1 cellular context compared by ENCODE assay signal in genomic region chr12:111992464-111992863, GRCh38.
TF ChIP-seq lines count a peak whose summit lies in the region.

No MANE protein-coding gene starts in this region.

TF ChIP-seq in HepG2, 621 proteins besides CTCF, POLR2A, EP300 and RAD21:
- TF ChIP-seq BRF2 (CRISPR knock-in tag; IDR thresholded peaks at IDR 0.05) (no peak), ZNF879 (CRISPR knock-in tag; IDR thresholded peaks at IDR 0.05) (no peak), ZFP36 (IDR thresholded peaks at IDR 0.05; ENCODE audit: borderline replicate concordance, low read depth, low read length, partially characterized antibody) (no peak), SRF (IDR thresholded peaks at IDR 0.05; ENCODE audit: low read depth, low read length) (no peak), ZNF331 (CRISPR knock-in tag; IDR thresholded peaks at IDR 0.05) (no peak), FIP1L1 (IDR thresholded peaks at IDR 0.05; ENCODE audit: borderline replicate concordance, insufficient read depth, low read depth, low read length) (no peak), RCOR2 (CRISPR knock-in tag; IDR thresholded peaks at IDR 0.05) (no peak), SNAI1 (CRISPR knock-in tag; IDR thresholded peaks at IDR 0.05; ENCODE audit: borderline replicate concordance) (no peak)
- TF ChIP-seq, protein P1, sequence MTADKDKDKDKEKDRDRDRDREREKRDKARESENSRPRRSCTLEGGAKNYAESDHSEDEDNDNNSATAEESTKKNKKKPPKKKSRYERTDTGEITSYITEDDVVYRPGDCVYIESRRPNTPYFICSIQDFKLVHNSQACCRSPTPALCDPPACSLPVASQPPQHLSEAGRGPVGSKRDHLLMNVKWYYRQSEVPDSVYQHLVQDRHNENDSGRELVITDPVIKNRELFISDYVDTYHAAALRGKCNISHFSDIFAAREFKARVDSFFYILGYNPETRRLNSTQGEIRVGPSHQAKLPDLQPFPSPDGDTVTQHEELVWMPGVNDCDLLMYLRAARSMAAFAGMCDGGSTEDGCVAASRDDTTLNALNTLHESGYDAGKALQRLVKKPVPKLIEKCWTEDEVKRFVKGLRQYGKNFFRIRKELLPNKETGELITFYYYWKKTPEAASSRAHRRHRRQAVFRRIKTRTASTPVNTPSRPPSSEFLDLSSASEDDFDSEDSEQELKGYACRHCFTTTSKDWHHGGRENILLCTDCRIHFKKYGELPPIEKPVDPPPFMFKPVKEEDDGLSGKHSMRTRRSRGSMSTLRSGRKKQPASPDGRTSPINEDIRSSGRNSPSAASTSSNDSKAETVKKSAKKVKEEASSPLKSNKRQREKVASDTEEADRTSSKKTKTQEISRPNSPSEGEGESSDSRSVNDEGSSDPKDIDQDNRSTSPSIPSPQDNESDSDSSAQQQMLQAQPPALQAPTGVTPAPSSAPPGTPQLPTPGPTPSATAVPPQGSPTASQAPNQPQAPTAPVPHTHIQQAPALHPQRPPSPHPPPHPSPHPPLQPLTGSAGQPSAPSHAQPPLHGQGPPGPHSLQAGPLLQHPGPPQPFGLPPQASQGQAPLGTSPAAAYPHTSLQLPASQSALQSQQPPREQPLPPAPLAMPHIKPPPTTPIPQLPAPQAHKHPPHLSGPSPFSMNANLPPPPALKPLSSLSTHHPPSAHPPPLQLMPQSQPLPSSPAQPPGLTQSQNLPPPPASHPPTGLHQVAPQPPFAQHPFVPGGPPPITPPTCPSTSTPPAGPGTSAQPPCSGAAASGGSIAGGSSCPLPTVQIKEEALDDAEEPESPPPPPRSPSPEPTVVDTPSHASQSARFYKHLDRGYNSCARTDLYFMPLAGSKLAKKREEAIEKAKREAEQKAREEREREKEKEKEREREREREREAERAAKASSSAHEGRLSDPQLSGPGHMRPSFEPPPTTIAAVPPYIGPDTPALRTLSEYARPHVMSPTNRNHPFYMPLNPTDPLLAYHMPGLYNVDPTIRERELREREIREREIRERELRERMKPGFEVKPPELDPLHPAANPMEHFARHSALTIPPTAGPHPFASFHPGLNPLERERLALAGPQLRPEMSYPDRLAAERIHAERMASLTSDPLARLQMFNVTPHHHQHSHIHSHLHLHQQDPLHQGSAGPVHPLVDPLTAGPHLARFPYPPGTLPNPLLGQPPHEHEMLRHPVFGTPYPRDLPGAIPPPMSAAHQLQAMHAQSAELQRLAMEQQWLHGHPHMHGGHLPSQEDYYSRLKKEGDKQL (CRISPR knock-in tag; IDR thresholded peaks at IDR 0.05; ENCODE audit: low read depth) = no peak
